Comparison of ENCODE assay signal across 12 cellular contexts in the genomic region with DNA sequence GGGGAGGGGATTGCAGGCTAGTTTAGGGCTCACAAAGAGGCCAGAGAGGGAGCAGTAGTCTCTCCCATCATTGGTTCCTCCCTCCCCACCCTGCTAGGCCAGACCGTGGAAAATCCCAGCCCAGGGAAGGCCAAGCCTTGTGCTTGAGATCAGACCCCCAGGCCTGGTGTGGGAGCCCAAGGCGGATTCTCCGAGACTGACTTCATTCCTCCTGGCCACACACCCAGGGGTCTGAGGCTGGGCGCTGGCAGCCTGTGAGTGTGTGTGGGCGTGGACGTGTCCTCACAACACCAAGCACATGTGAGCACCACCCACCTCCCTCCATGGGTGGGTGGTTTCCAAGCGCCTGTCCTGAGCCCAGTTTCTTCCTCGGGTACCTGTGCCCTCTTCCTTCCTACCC. TPM values are rescaled to one million over a fixed set of nuclear protein-coding genes. Genes with fewer than 3 reads are reported as not detected.
A peak's percentile ranks its signal among the peaks of the same experiment; 100 is the strongest.
DNase-seq lines count a peak whose midpoint lies in the region; ATAC-seq, FAIRE-seq and TF ChIP-seq lines count a peak whose summit lies in the region.
"Had no signal": no experiment of that assay in that cellular context is flagged by ENCODE, and none has a peak within 500 bp of the region (broad histone marks: within the 10 kb centered on the region; RNA-seq: fewer than 3 reads in every experiment).

No MANE protein-coding gene starts in this region.

- in situ Hi-C loops in brain microvascular endothelial cell (cut with HindIII; ENCODE audit: low pct_ligation_motif_present, low sequenced_read_pairs) = no loop called here

- H4K20me1 ChIP-seq in hepatocyte (ENCODE audit: insufficient read depth, poor library complexity, severe bottlenecking) = peaks cover 3% of the 10 kb centered on the region

- H3K79me2 ChIP-seq in hepatocyte = peaks cover 23% of the 10 kb centered on the region

- H3K36me3 Mint-ChIP-seq in HFFc6 (ENCODE audit: low read depth) = peaks cover 26% of the 10 kb centered on the region
- no peaks in the 10 kb centered on the region for H3K36me3 Mint-ChIP-seq in stimulated activated effector memory CD8-positive, alpha-beta T cell treated with anti-CD3 and anti-CD28 coated beads, Interleukin-12 subunit alpha, Interleukin-12 subunit beta, amount 100 ng/mL, for 72 hours
- no peaks in the 10 kb centered on the region for H3K36me3 Mint-ChIP-seq in activated CD4-positive, alpha-beta T cell treated with anti-CD3 and anti-CD28 coated beads, Interleukin-2, amount 10 ng/mL, durations not matched to agents 24 days and 14 days (ENCODE audit: low read depth)

- H3K4me3 Mint-ChIP-seq in HFFc6 = peak overlapping the region; percentile 91
- H3K4me3 Mint-ChIP-seq in stimulated activated effector memory CD8-positive, alpha-beta T cell treated with anti-CD3 and anti-CD28 coated beads, Interleukin-12 subunit alpha, Interleukin-12 subunit beta, amount 100 ng/mL, for 72 hours = no peak overlapping the region
- H3K4me3 Mint-ChIP-seq in activated CD4-positive, alpha-beta T cell treated with anti-CD3 and anti-CD28 coated beads, Interleukin-2, amount 10 ng/mL, durations not matched to agents 24 days and 14 days = no peak overlapping the region
- H3K4me3 Mint-ChIP-seq: activated T-cell treated with anti-CD3 and anti-CD28 coated beads, Interleukin-2, amount 50 U/mL, for 24 hours had no signal

- H3K27me3 ChIP-seq in brain microvascular endothelial cell (replicated peaks) = no peaks in the 10 kb centered on the region
- H3K27me3 ChIP-seq in hepatocyte = no peaks in the 10 kb centered on the region

- DNase-seq in HFFc6 (peak; percentile 89), brain microvascular endothelial cell (peak; percentile 83), hepatocyte (ENCODE audit: low spot score) (peak; percentile 52), cerebellum (ENCODE audit: low spot score) (no peak), HPDE6-E6E7 (ENCODE audit: extremely low spot score) (no peak), GM12891 (ENCODE audit: insufficient read length, low spot score) (no peak)
- no peak for DNase-seq in stimulated activated effector memory CD8-positive, alpha-beta T cell treated with anti-CD3 and anti-CD28 coated beads, Interleukin-12 subunit alpha, Interleukin-12 subunit beta, amount 100 ng/mL, for 72 hours (ENCODE audit: low spot score in 2 of 2)
- DNase-seq in activated CD4-positive, alpha-beta T cell treated with anti-CD3 and anti-CD28 coated beads, Interleukin-2, amount 10 ng/mL, durations not matched to agents 24 days and 14 days = no peak
- DNase-seq: activated T-cell treated with anti-CD3 and anti-CD28 coated beads, Interleukin-2, amount 50 U/mL, for 24 hours; NCI-H1105 treated with DMSO at 0.1 percent for 48 hours had no signal

- no peak for FAIRE-seq in GM12891 (lab: Jason Lieb, UNC)
- FAIRE-seq: islet of Langerhans had no signal

- H3K27ac ChIP-seq in brain microvascular endothelial cell (peak overlapping the region; percentile 62), hepatocyte (peak overlapping the region; percentile 79)
- H3K27ac ChIP-seq: parathyroid adenoma had no signal

- 71% methylated on average over 8 of the region's 8 CpGs for WGBS in hepatocyte (ENCODE audit: low lambda C conversion rate, missing lambda C conversion rate)

- peaks cover 83% of the 10 kb centered on the region for H3K4me1 Mint-ChIP-seq in HFFc6 (ENCODE audit: low read depth)
- H3K4me1 Mint-ChIP-seq in stimulated activated effector memory CD8-positive, alpha-beta T cell treated with anti-CD3 and anti-CD28 coated beads, Interleukin-12 subunit alpha, Interleukin-12 subunit beta, amount 100 ng/mL, for 72 hours = peaks cover 44% of the 10 kb centered on the region
- peaks cover 21% of the 10 kb centered on the region for H3K4me1 Mint-ChIP-seq in activated CD4-positive, alpha-beta T cell treated with anti-CD3 and anti-CD28 coated beads, Interleukin-2, amount 10 ng/mL, durations not matched to agents 24 days and 14 days

- H2AFZ ChIP-seq in hepatocyte = no peak overlapping the region
- H2AFZ ChIP-seq: parathyroid adenoma had no signal

- peaks cover 2% of the 10 kb centered on the region for H3K36me3 ChIP-seq in brain microvascular endothelial cell (replicated peaks)
- no peaks in the 10 kb centered on the region for H3K36me3 ChIP-seq in hepatocyte (replicated peaks; ENCODE audit: insufficient read depth, low read depth)

- no peak for TF ChIP-seq POLR2A in GM12891 (IDR thresholded peaks at IDR 0.05; ENCODE audit: low read depth, low read length)

- no peak for TF ChIP-seq CTCF in HFFc6 (IDR thresholded peaks at IDR 0.05)
- no peak for TF ChIP-seq CTCF in brain microvascular endothelial cell (IDR thresholded peaks at IDR 0.05; ENCODE audit: low read depth, low read length, missing control alignments)
- TF ChIP-seq CTCF in hepatocyte (IDR thresholded peaks at IDR 0.05; ENCODE audit: poor library complexity) = no peak

- H3K9me2 ChIP-seq in hepatocyte (replicated peaks; ENCODE audit: insufficient read depth) = no peaks in the 10 kb centered on the region

- no peak for ATAC-seq in stimulated activated effector memory CD8-positive, alpha-beta T cell treated with anti-CD3 and anti-CD28 coated beads, Interleukin-12 subunit alpha, Interleukin-12 subunit beta, amount 100 ng/mL, for 72 hours

- H3K4me1 ChIP-seq in hepatocyte (ENCODE audit: insufficient read depth) = peaks cover 18% of the 10 kb centered on the region

- no peaks in the 10 kb centered on the region for H3K9me3 Mint-ChIP-seq in HFFc6
- H3K9me3 Mint-ChIP-seq in stimulated activated effector memory CD8-positive, alpha-beta T cell treated with anti-CD3 and anti-CD28 coated beads, Interleukin-12 subunit alpha, Interleukin-12 subunit beta, amount 100 ng/mL, for 72 hours = no peaks in the 10 kb centered on the region
- H3K9me3 Mint-ChIP-seq in activated CD4-positive, alpha-beta T cell treated with anti-CD3 and anti-CD28 coated beads, Interleukin-2, amount 10 ng/mL, durations not matched to agents 24 days and 14 days = no peaks in the 10 kb centered on the region
- H3K9me3 Mint-ChIP-seq: activated T-cell treated with anti-CD3 and anti-CD28 coated beads, Interleukin-2, amount 50 U/mL, for 24 hours had no signal

- no peaks in the 10 kb centered on the region for H3K9me3 ChIP-seq in hepatocyte (ENCODE audit: low read depth)

- peak overlapping the region; percentile 90 for H3K4me2 ChIP-seq in hepatocyte

- H3K4me3 ChIP-seq in brain microvascular endothelial cell (ENCODE audit: low read depth, low read length) = no peak overlapping the region
- no peak overlapping the region for H3K4me3 ChIP-seq in hepatocyte

- intact Hi-C loops in activated CD4-positive, alpha-beta T cell treated with anti-CD3 and anti-CD28 coated beads, Interleukin-2, amount 10 ng/mL, durations not matched to agents 24 days and 14 days (cut with micrococcal nuclease) = no loop called here

- peak overlapping the region; percentile 99 for H3K27ac Mint-ChIP-seq in HFFc6
- H3K27ac Mint-ChIP-seq in stimulated activated effector memory CD8-positive, alpha-beta T cell treated with anti-CD3 and anti-CD28 coated beads, Interleukin-12 subunit alpha, Interleukin-12 subunit beta, amount 100 ng/mL, for 72 hours = peak overlapping the region; percentile 57
- no peak overlapping the region for H3K27ac Mint-ChIP-seq in activated CD4-positive, alpha-beta T cell treated with anti-CD3 and anti-CD28 coated beads, Interleukin-2, amount 10 ng/mL, durations not matched to agents 24 days and 14 days
- H3K27ac Mint-ChIP-seq: activated T-cell treated with anti-CD3 and anti-CD28 coated beads, Interleukin-2, amount 50 U/mL, for 24 hours had no signal

- peaks cover 3% of the 10 kb centered on the region for H3K27me3 Mint-ChIP-seq in HFFc6 (ENCODE audit: insufficient read depth)
- H3K27me3 Mint-ChIP-seq in activated CD4-positive, alpha-beta T cell treated with anti-CD3 and anti-CD28 coated beads, Interleukin-2, amount 10 ng/mL, durations not matched to agents 24 days and 14 days = peaks cover 6% of the 10 kb centered on the region
- H3K27me3 Mint-ChIP-seq: activated T-cell treated with anti-CD3 and anti-CD28 coated beads, Interleukin-2, amount 50 U/mL, for 24 hours had no signal

TF ChIP-seq in GM12891, 5 proteins besides CTCF, POLR2A, EP300 and RAD21:
- TF ChIP-seq POU2F2 (IDR thresholded peaks at IDR 0.05; ENCODE audit: low read depth, low read length) (no peak), SPI1 (IDR thresholded peaks at IDR 0.05; ENCODE audit: low read depth, low read length) (no peak), PAX5 (IDR thresholded peaks at IDR 0.05; ENCODE audit: insufficient read depth, low read length, severe bottlenecking) (no peak), POLR2AphosphoS5 (IDR thresholded peaks at IDR 0.05; ENCODE audit: low read depth, low read length) (no peak), TAF1 (IDR thresholded peaks at IDR 0.05; ENCODE audit: low read depth, low read length) (no peak)

RNA-seq across cellular contexts. Expression of a gene that starts 4.1 kb away (rescaled TPM):
- 100 to 1,000 TPM; 235 to 309 (median 288) TPM for total RNA-seq in HFFc6 (2021; fragmentation: NEBNext Ultra II Directional; extraction: Animal tissue kit (Norgen Biotek cat#: 25700))
- 35.6 and 44.5 TPM in 2 replicates for total RNA-seq in hepatocyte
- polyA plus RNA-seq in hepatocyte = 96.9 and 136 TPM in 2 replicates
- total RNA-seq in cerebellum = 5.5 TPM
- 0.49 and 0.88 TPM in 2 replicates for total RNA-seq in activated CD4-positive, alpha-beta T cell treated with anti-CD3 and anti-CD28 coated beads, Interleukin-2, amount 10 ng/mL, durations not matched to agents 24 days and 14 days
- not detected for polyA plus RNA-seq in GM12891 (2012; ENCODE audit: low read depth, missing spikeins)

RNA-seq across cellular contexts. Expression of a gene that starts 57.0 kb away (rescaled TPM):
- not detected for total RNA-seq in HFFc6 (2021; fragmentation: NEBNext Ultra II Directional; extraction: Animal tissue kit (Norgen Biotek cat#: 25700))
- not detected in 2 replicates for total RNA-seq in hepatocyte
- polyA plus RNA-seq in hepatocyte = not detected in 2 replicates
- total RNA-seq in cerebellum = not detected
- total RNA-seq in activated CD4-positive, alpha-beta T cell treated with anti-CD3 and anti-CD28 coated beads, Interleukin-2, amount 10 ng/mL, durations not matched to agents 24 days and 14 days = not detected in 2 replicates
- polyA plus RNA-seq in GM12891 (2012; ENCODE audit: low read depth, missing spikeins) = not detected

Comparison
In these comparisons a context has a peak if more than half of its experiments do, and no peak if none do; other contexts are left out.
1. DNase-seq: peak in HFFc6 (single experiment), brain microvascular endothelial cell (single experiment) and hepatocyte (single experiment); none in stimulated activated effector memory CD8-positive, alpha-beta T cell treated with anti-CD3 and anti-CD28 coated beads, Interleukin-12 subunit alpha, Interleukin-12 subunit beta, amount 100 ng/mL, for 72 hours (0 of 2), cerebellum (single experiment), HPDE6-E6E7 (single experiment), activated CD4-positive, alpha-beta T cell treated with anti-CD3 and anti-CD28 coated beads, Interleukin-2, amount 10 ng/mL, durations not matched to agents 24 days and 14 days (single experiment) and GM12891 (single experiment).